8 cellular contexts compared by ENCODE assay signal in the genomic region with DNA sequence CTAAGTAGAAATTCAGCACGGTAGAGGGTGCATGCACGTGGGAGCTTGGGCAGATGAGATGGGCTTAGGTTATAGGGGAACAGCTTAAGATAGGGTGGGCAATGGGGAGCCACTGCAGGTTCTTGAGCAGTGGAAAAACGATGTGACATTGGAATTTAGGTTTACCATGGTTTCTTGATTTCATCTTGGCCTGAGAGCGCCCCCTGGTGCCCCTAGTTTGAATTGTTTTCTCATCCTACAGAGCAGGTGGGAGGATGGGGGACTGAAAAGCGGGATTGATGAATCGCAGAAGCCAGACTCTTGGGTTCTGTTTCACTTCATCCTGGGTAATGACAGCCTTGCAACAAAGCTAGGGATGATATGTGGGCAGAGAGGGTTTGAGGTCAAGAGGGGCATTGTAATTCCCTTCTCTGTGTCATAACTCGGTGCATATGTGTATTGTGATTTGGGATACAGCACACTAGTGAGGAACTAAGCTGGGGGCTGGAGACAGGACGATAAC. TPM values are rescaled to one million over a fixed set of nuclear protein-coding genes. Genes with fewer than 3 reads are reported as not detected.
A peak's percentile ranks its signal among the peaks of the same experiment; 100 is the strongest.
DNase-seq lines count a peak whose midpoint lies in the region; ATAC-seq and TF ChIP-seq lines count a peak whose summit lies in the region.

No MANE protein-coding gene starts in this region.

- intact Hi-C loops in spleen (cut with DNase I; ENCODE audit: low total_unique reads) = no loop called here

- 31% methylated on average over 8 of the region's 8 CpGs for WGBS in hepatocyte (ENCODE audit: low lambda C conversion rate, missing lambda C conversion rate)
- 20 to 30% (median 23%) methylated on average over 8 of the region's 8 CpGs for WGBS in spleen, 5 donors

- no peaks in the 10 kb centered on the region for H4K20me1 ChIP-seq in hepatocyte (ENCODE audit: insufficient read depth, poor library complexity, severe bottlenecking)

- no peak overlapping the region for H3K4me2 ChIP-seq in hepatocyte

- H2AFZ ChIP-seq in hepatocyte = no peak overlapping the region

- no peak overlapping the region for H3K27ac Mint-ChIP-seq in T-helper 17 cell

- H3K9me2 ChIP-seq in hepatocyte (replicated peaks; ENCODE audit: insufficient read depth) = no peaks in the 10 kb centered on the region

- peaks cover 3% of the 10 kb centered on the region for H3K36me3 Mint-ChIP-seq in T-helper 17 cell (ENCODE audit: low read depth)

- peaks cover 13% of the 10 kb centered on the region for H3K4me1 ChIP-seq in hepatocyte (ENCODE audit: insufficient read depth)
- H3K4me1 ChIP-seq in spleen = peaks cover 8 to 53% (median 44%) of the 10 kb centered on the region in 6 donors

- H3K36me3 ChIP-seq in hepatocyte (replicated peaks; ENCODE audit: insufficient read depth, low read depth) = no peaks in the 10 kb centered on the region
- H3K36me3 ChIP-seq in spleen = no peaks in the 10 kb centered on the region

- H3K4me3 Mint-ChIP-seq in T-helper 17 cell = no peak overlapping the region

- no peaks in the 10 kb centered on the region for H3K9me3 ChIP-seq in T-helper 17 cell (ENCODE audit: control insufficient read depth, low read length, poor library complexity, severe bottlenecking)
- H3K9me3 ChIP-seq in hepatocyte (ENCODE audit: low read depth) = no peaks in the 10 kb centered on the region
- no peaks in the 10 kb centered on the region for H3K9me3 ChIP-seq in spleen

- TF ChIP-seq CTCF in hepatocyte (IDR thresholded peaks at IDR 0.05; ENCODE audit: poor library complexity) = peak; percentile 71
- TF ChIP-seq CTCF in spleen (IDR thresholded peaks at IDR 0.05 in 8 of 11, conservative IDR thresholded peaks at IDR 0.05 in 3 of 11) = peak; percentile 67 to 88 (median 80)

- DNase-seq in ELR (ENCODE audit: low read depth) = peak; percentile 77
- DNase-seq in MV-4-11 (lab: John Stamatoyannopoulos, UW) = peak; percentile 54
- DNase-seq in T-helper 17 cell = peak; percentile 59 to 78 (median 60)
- DNase-seq in amniotic stem cell (lab: John Stamatoyannopoulos, UW) = peak; percentile 42
- DNase-seq in hepatocyte (ENCODE audit: low spot score) = peak; percentile 83
- no peak for DNase-seq in spleen

- ATAC-seq in T-helper 17 cell = no peak
- ATAC-seq in GM21423 (IDR thresholded peaks at IDR 0.05; ENCODE audit: unreplicated experiment) = no peak
- no peak for ATAC-seq in GM21526 (IDR thresholded peaks at IDR 0.05; ENCODE audit: low FRiP score, unreplicated experiment)

- no peaks in the 10 kb centered on the region for H3K79me2 ChIP-seq in hepatocyte

- H3K4me3 ChIP-seq in hepatocyte (no peak overlapping the region), spleen (no peak overlapping the region)

- no peak for TF ChIP-seq POLR2A in spleen (IDR thresholded peaks at IDR 0.05)

- no peak overlapping the region for H3K27ac ChIP-seq in hepatocyte
- H3K27ac ChIP-seq in spleen = no peak overlapping the region

- peaks cover 5% of the 10 kb centered on the region for H3K27me3 Mint-ChIP-seq in T-helper 17 cell

- H3K4me1 Mint-ChIP-seq in T-helper 17 cell = peaks cover 26% of the 10 kb centered on the region

- H3K27me3 ChIP-seq in hepatocyte (peaks cover 7% of the 10 kb centered on the region), spleen (replicated peaks in 1 of 7) (peaks cover 0 to 34% (median 3%) of the 10 kb centered on the region in 7 donors)

RNA-seq across cellular contexts. Expression of a gene that starts 6.7 kb away (rescaled TPM):
- total RNA-seq in T-helper 17 cell = 10 to 100 TPM; 25.6 to 54.0 TPM
- total RNA-seq in hepatocyte = 8.7 and 35.4 TPM in 2 replicates
- polyA plus RNA-seq in hepatocyte = 5.1 and 6.1 TPM in 2 replicates
- 100 to 1,000 TPM in 4 of 7 donors, 10 to 100 TPM in 3; 24.2 to 612 (median 139) TPM for total RNA-seq in spleen
- polyA plus RNA-seq in spleen = 10 to 100 TPM; 10.3 to 19.3 (median 12.2) TPM

RNA-seq across cellular contexts. Expression of a gene that starts 10.7 kb away (rescaled TPM):
- total RNA-seq in T-helper 17 cell (10 to 100 TPM; 15.3 to 19.0 TPM), hepatocyte (15.5 and 15.8 TPM in 2 replicates), spleen (10 to 100 TPM; 13.6 to 18.2 (median 16.5) TPM)
- polyA plus RNA-seq in hepatocyte (35.5 and 46.9 TPM in 2 replicates), spleen (10 to 100 TPM in 2 of 3 donors, 1 to 10 TPM in 1; 8.6 to 13.2 (median 10.0) TPM)

RNA-seq across cellular contexts. Expression of a gene that starts 17.1 kb away (rescaled TPM):
- not detected for total RNA-seq in T-helper 17 cell
- total RNA-seq in hepatocyte = 12.5 and 13.7 TPM in 2 replicates
- polyA plus RNA-seq in hepatocyte = 18.0 and 23.6 TPM in 2 replicates
- 10 to 100 TPM; 21.3 to 55.0 (median 35.8) TPM for total RNA-seq in spleen
- 10 to 100 TPM; 10.3 to 29.0 (median 20.2) TPM for polyA plus RNA-seq in spleen

RNA-seq across cellular contexts. Expression of a gene that starts 22.9 kb away (rescaled TPM):
- total RNA-seq in T-helper 17 cell (not detected), hepatocyte (0.08 TPM in 1 of 2 replicates, not detected in the other), spleen (under 1 TPM in 1 of 7 donors, not detected in 6; 0.16 TPM)
- polyA plus RNA-seq in hepatocyte (not detected in 2 replicates), spleen (under 1 TPM; 0.02 to 0.03 (median 0.02) TPM)

RNA-seq across cellular contexts. Expression of a gene that starts 57.9 kb away (rescaled TPM):
- total RNA-seq in T-helper 17 cell (1 to 10 TPM; 1.7 to 5.2 TPM), hepatocyte (7.3 and 8.1 TPM in 2 replicates), spleen (under 1 TPM; 0.28 to 0.88 (median 0.60) TPM)
- polyA plus RNA-seq in hepatocyte (23.5 and 35.7 TPM in 2 replicates), spleen (under 1 TPM; 0.15 to 0.58 (median 0.27) TPM)

Comparison
In these comparisons a context has a peak if more than half of its experiments do, and no peak if none do; other contexts are left out.
1. RNA of a gene that starts 17.1 kb away (total RNA-seq): 21.3 to 55.0 TPM in spleen and 12.5 to 13.7 TPM in hepatocyte; not detected in T-helper 17 cell; every median in the first group is over 10 times any median in the second.